ENCODE assay signal across 22 cellular contexts in the genomic region with DNA sequence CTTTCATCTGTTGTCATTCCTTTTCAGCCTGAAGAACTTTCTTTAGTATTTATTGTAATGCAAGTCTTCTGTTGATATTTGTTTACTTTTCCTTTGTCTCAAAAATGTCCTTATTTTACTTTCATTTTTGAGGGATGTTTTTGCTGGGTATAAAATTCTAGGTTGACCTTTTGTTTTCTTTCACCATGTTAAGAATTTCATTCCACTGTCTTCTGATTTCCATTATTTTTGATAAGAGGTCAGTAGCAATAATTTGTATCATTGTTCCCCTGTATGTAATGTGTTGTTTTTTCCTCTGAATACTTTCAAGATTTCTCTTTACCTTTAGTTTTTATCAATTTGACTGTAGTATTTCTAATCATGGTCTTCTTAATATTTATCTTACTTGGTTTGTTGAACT.
DNase-seq lines count a peak whose midpoint lies in the region; ATAC-seq, FAIRE-seq and TF ChIP-seq lines count a peak whose summit lies in the region.
"Had no signal": no experiment of that assay in that cellular context is flagged by ENCODE, and none has a peak within 500 bp of the region (broad histone marks: within the 10 kb centered on the region; RNA-seq: fewer than 3 reads in every experiment).

No MANE protein-coding gene starts in this region.

- RAD21 ChIA-PET in GM12878 (lab: Charles Lee; ENCODE audit: unreplicated experiment), result no interaction called here

- SMC1A ChIA-PET in GM12878 (lab: Charles Lee; ENCODE audit: uncharacterized antibody, unreplicated experiment), result no interaction called here

- CTCF ChIA-PET in GM12878 (lab: Yijun Ruan, JAX), result no interaction called here

- no peak for TF ChIP-seq EP300 in GM12878 (IDR thresholded peaks at IDR 0.05; ENCODE audit: borderline replicate concordance in 1 of 2, control insufficient read depth in 1 of 2, low read depth in 2 of 2, low read length in 2 of 2)

- POLR2A ChIA-PET in GM12878 (lab: Charles Lee), result no interaction called here

- H3K27me3 ChIP-seq in GM12878 (replicated peaks in 1 of 2; ENCODE audit: control insufficient read depth in 2 of 2, insufficient read depth in 2 of 2, low read length in 1 of 2) (no peaks in the 10 kb centered on the region), pancreas (no peaks in the 10 kb centered on the region)
- H3K27me3 ChIP-seq: MG63 had no signal

- DNase-seq in DMS53 (lab: John Stamatoyannopoulos, UW), result peak; percentile 20
- DNase-seq in DMS53 treated with DMSO at 0.1 percent for 48 hours (lab: John Stamatoyannopoulos, UW; ENCODE audit: unreplicated experiment), result no peak
- peak; percentile 18 for DNase-seq in M059J (ENCODE audit: low read depth)
- no peak for DNase-seq in GM12878 (ENCODE audit: low read depth, low spot score)
- no peak for DNase-seq in pancreas
- no peak for DNase-seq in HCEC 1CT
- DNase-seq: CD8-positive, alpha-beta T cell; DND-41; GF-D8; H7; KBM-7; MG63; NCI-H1417; NCI-H187 treated with DMSO at 0.1 percent for 48 hours; NCI-H510A treated with DMSO at 0.1 percent for 48 hours; NCI-H82; T-cell had no signal

- no peaks in the 10 kb centered on the region for H3K4me1 ChIP-seq in GM12878 (ENCODE audit: control insufficient read depth, insufficient read depth, low read length)
- no peaks in the 10 kb centered on the region for H3K4me1 ChIP-seq in pancreas

- no peak overlapping the region for H3K4me2 ChIP-seq in GM12878 (ENCODE audit: control insufficient read depth, insufficient read depth)

- H3K79me2 ChIP-seq in GM12878 (ENCODE audit: control insufficient read depth, insufficient read depth, low read length), result no peaks in the 10 kb centered on the region

- TF ChIP-seq RAD21 in GM12878 (IDR thresholded peaks at IDR 0.05; ENCODE audit: insufficient read depth, low read depth, low read length), result no peak

- no peak for FAIRE-seq in GM12878 (lab: Jason Lieb, UNC)
- FAIRE-seq in pancreas (lab: Jason Lieb, UNC), result peak; percentile 72
- FAIRE-seq: GM12892 had no signal

- ATAC-seq in GM12878 (no peak), pancreas (no peak), HG03159 (IDR thresholded peaks at IDR 0.05; ENCODE audit: unreplicated experiment) (no peak), GM21381 (IDR thresholded peaks at IDR 0.05; ENCODE audit: unreplicated experiment) (no peak)
- ATAC-seq: CD8-positive, alpha-beta T cell; Panc1; T-cell had no signal

- no peak overlapping the region for H2AFZ ChIP-seq in GM12878 (ENCODE audit: control insufficient read depth, low read depth, low read length)

- no peak overlapping the region for H3K27ac ChIP-seq in GM12878 (ENCODE audit: control insufficient read depth, insufficient read depth)
- H3K27ac ChIP-seq in pancreas, result no peak overlapping the region
- H3K27ac ChIP-seq: 22Rv1 had no signal

- TF ChIP-seq CTCF in GM12878 (IDR thresholded peaks at IDR 0.05 in 2 of 3, conservative IDR thresholded peaks at IDR 0.05 in 1 of 3; ENCODE audit: control insufficient read depth in 2 of 3, extremely low read depth in 1 of 3, insufficient read depth in 1 of 3, low read depth in 3 of 3, low read length in 3 of 3) (no peak), pancreas (IDR thresholded peaks at IDR 0.05) (no peak)

- H3K36me3 ChIP-seq in GM12878 (ENCODE audit: control insufficient read depth in 2 of 2, insufficient read depth in 2 of 2, low read length in 1 of 2), result no peaks in the 10 kb centered on the region
- no peaks in the 10 kb centered on the region for H3K36me3 ChIP-seq in pancreas

- intact Hi-C loops in GM12878 (cut with micrococcal nuclease; ENCODE audit: unreplicated experiment) (no loop called here), pancreas (cut with DNase I) (no loop called here)

- no peak overlapping the region for H3K4me3 ChIP-seq in GM12878
- H3K4me3 ChIP-seq in pancreas, result no peak overlapping the region
- H3K4me3 ChIP-seq: MG63 had no signal

- H3K9me3 ChIP-seq in GM12878 (replicated peaks; ENCODE audit: control insufficient read depth, insufficient read depth, low read length) (peaks cover 2% of the 10 kb centered on the region; the same call in 2 of the 3 replicates), pancreas (peaks cover 0 to 6% (median 0%) of the 10 kb centered on the region in 4 donors)

- no peak overlapping the region for H3K9ac ChIP-seq in GM12878 (ENCODE audit: control insufficient read depth, insufficient read depth, low read length)

- TF ChIP-seq POLR2A in GM12878 (IDR thresholded peaks at IDR 0.05; ENCODE audit: low read depth, low read length), result no peak

- no peaks in the 10 kb centered on the region for H4K20me1 ChIP-seq in GM12878 (ENCODE audit: control insufficient read depth, insufficient read depth)

- BruUV-seq in GM12878 (replicated peaks; lab: Mats Ljungman, UMichigan), result no TSS peak

- in situ Hi-C loops in GM12878 (cut with MboI), result no loop called here

TF ChIP-seq in GM12878, 131 proteins besides CTCF, POLR2A, EP300 and RAD21:
- TF ChIP-seq HCFC1 (IDR thresholded peaks at IDR 0.05; ENCODE audit: low read length) (no peak), KLF5 (IDR thresholded peaks at IDR 0.05; ENCODE audit: partially characterized antibody) (peak; percentile 27), CBX5 (IDR thresholded peaks at IDR 0.05; ENCODE audit: low read depth) (peak; percentile 98)
- TF ChIP-seq, protein P1, sequence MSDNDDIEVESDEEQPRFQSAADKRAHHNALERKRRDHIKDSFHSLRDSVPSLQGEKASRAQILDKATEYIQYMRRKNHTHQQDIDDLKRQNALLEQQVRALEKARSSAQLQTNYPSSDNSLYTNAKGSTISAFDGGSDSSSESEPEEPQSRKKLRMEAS (IDR thresholded peaks at IDR 0.05; ENCODE audit: low read depth, low read length), result no peak
- TF ChIP-seq, protein P2, sequence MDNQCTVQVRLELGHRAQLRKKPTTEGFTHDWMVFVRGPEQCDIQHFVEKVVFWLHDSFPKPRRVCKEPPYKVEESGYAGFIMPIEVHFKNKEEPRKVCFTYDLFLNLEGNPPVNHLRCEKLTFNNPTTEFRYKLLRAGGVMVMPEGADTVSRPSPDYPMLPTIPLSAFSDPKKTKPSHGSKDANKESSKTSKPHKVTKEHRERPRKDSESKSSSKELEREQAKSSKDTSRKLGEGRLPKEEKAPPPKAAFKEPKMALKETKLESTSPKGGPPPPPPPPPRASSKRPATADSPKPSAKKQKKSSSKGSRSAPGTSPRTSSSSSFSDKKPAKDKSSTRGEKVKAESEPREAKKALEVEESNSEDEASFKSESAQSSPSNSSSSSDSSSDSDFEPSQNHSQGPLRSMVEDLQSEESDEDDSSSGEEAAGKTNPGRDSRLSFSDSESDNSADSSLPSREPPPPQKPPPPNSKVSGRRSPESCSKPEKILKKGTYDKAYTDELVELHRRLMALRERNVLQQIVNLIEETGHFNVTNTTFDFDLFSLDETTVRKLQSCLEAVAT (IDR thresholded peaks at IDR 0.05), result no peak
TF ChIP-seq in GM12878: peak in this region for 2.

Comparison
In these comparisons a context has a peak if more than half of its experiments do, and no peak if none do; other contexts are left out.
1. DNase-seq: peak in DMS53 (single experiment) and M059J (single experiment); none in DMS53 treated with DMSO at 0.1 percent for 48 hours (single experiment), GM12878 (single experiment), pancreas (0 of 6) and HCEC 1CT (single experiment).